1 cellular context compared by ENCODE assay signal in genomic region chr15:80507131-80507530, GRCh38.
TF ChIP-seq lines count a peak whose summit lies in the region.

No MANE protein-coding gene starts in this region.

TF ChIP-seq in SK-N-SH, 30 proteins besides CTCF, POLR2A, EP300 and RAD21 (continued from another document):
- TF ChIP-seq ZBTB33 (IDR thresholded peaks at IDR 0.05; ENCODE audit: borderline replicate concordance, low read depth) (no peak), RCOR1 (IDR thresholded peaks at IDR 0.05; ENCODE audit: low read length) (no peak), NFIC (IDR thresholded peaks at IDR 0.05; ENCODE audit: borderline replicate concordance) (no peak), GABPA (IDR thresholded peaks at IDR 0.05; ENCODE audit: low read depth) (no peak), EZH2phosphoT487 (IDR thresholded peaks at IDR 0.05; ENCODE audit: borderline replicate concordance, low read depth) (no peak), CHD2 (IDR thresholded peaks at IDR 0.05; ENCODE audit: low read length, partially characterized antibody) (no peak), USF1 (IDR thresholded peaks at IDR 0.05; ENCODE audit: borderline replicate concordance, low read depth) (no peak), YY1 (IDR thresholded peaks at IDR 0.05; ENCODE audit: low read depth) (no peak), FOSL2 (IDR thresholded peaks at IDR 0.05; ENCODE audit: borderline replicate concordance, low read depth) (no peak), USF2 (IDR thresholded peaks at IDR 0.05; ENCODE audit: borderline replicate concordance, low read depth, low read length) (no peak), MEF2A (IDR thresholded peaks at IDR 0.05; ENCODE audit: borderline replicate concordance, low read depth) (no peak)
TF ChIP-seq in SK-N-SH: peak in this region for 0.
